ENCODE assay signal across 16 cellular contexts in the genomic region with DNA sequence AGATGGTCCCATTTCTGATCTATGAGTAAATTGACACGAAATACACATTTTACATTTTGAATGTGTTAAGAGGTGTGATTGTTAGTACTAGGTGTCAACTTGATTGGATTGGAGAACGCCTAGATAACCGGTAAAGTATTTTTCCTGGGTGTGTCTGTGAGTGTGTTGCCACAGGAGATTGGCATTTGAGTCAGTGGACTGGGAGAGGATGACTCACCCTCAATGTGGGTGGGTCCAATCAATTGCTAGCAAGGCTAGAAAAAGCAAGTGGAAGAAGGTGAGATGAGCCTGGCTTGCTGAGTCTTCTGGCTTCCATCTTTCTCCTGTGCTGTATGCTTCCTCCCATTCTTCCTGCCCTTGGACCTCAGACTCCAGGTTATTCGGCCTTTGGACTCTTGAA.
DNase-seq lines count a peak whose midpoint lies in the region; ATAC-seq, FAIRE-seq and TF ChIP-seq lines count a peak whose summit lies in the region.
"Had no signal": no experiment of that assay in that cellular context is flagged by ENCODE, and none has a peak within 500 bp of the region (broad histone marks: within the 10 kb centered on the region; RNA-seq: fewer than 3 reads in every experiment).

No MANE protein-coding gene starts in this region.

- CTCF ChIA-PET in Calu3 (lab: Charles Lee), result no interaction called here

- no peaks in the 10 kb centered on the region for H3K9me2 ChIP-seq in Karpas-422 (replicated peaks; ENCODE audit: insufficient read depth, low read length)

- no peaks in the 10 kb centered on the region for H3K27me3 Mint-ChIP-seq in Calu3 (ENCODE audit: unreplicated experiment)
- H3K27me3 Mint-ChIP-seq: activated naive CD8-positive, alpha-beta T cell had no signal

- H3K36me3 ChIP-seq in bronchial epithelial cell (ENCODE audit: control insufficient read depth, insufficient read depth, low read length) (no peaks in the 10 kb centered on the region), Karpas-422 (ENCODE audit: insufficient read depth, low read length) (no peaks in the 10 kb centered on the region)
- H3K36me3 ChIP-seq: vagina had no signal

- no peak for FAIRE-seq in bronchial epithelial cell (lab: Jason Lieb, UNC)
- FAIRE-seq: K562 had no signal

- peaks cover 5% of the 10 kb centered on the region for H3K4me1 ChIP-seq in Karpas-422 (ENCODE audit: low read length)
- H3K4me1 ChIP-seq: vagina had no signal

- BruUV-seq in Calu3 (replicated peaks; lab: Mats Ljungman, UMichigan), result no TSS peak

- H3K27ac Mint-ChIP-seq in Calu3 (ENCODE audit: unreplicated experiment), result peak overlapping the region; percentile 73
- H3K27ac Mint-ChIP-seq: activated naive CD8-positive, alpha-beta T cell had no signal

- TF ChIP-seq CTCF in Calu3 (IDR thresholded peaks at IDR 0.05; ENCODE audit: unreplicated experiment) (no peak), bronchial epithelial cell (IDR thresholded peaks at IDR 0.05; ENCODE audit: insufficient read depth, low read length, severe bottlenecking) (no peak)

- peaks cover 9% of the 10 kb centered on the region for H3K4me1 Mint-ChIP-seq in Calu3 (ENCODE audit: low read depth, unreplicated experiment)

- H2AFZ ChIP-seq in Karpas-422 (ENCODE audit: low read length), result no peak overlapping the region

- H4K20me1 ChIP-seq in Karpas-422 (ENCODE audit: insufficient read depth, low read depth, low read length), result no peaks in the 10 kb centered on the region

- H3K4me3 ChIP-seq in bronchial epithelial cell (ENCODE audit: low read depth, low read length), result no peak overlapping the region
- no peak overlapping the region for H3K4me3 ChIP-seq in Karpas-422 (ENCODE audit: low read length)
- H3K4me3 ChIP-seq: K562, vagina had no signal

- intact Hi-C loops in Calu3 (cut with micrococcal nuclease; ENCODE audit: unreplicated experiment) (no loop called here), left colon (cut with DNase I, micrococcal nuclease) (no loop called here)

- H3K27me3 ChIP-seq in bronchial epithelial cell (ENCODE audit: control insufficient read depth, insufficient read depth, low read length) (no peaks in the 10 kb centered on the region), Karpas-422 (ENCODE audit: low read length) (no peaks in the 10 kb centered on the region)
- H3K27me3 ChIP-seq: vagina had no signal

- no peaks in the 10 kb centered on the region for H3K9me3 ChIP-seq in Karpas-422 (ENCODE audit: low read length)
- H3K9me3 ChIP-seq: vagina had no signal

- H3K9ac ChIP-seq in Karpas-422 (ENCODE audit: low read length), result no peak overlapping the region

- no peak overlapping the region for H3K27ac ChIP-seq in Karpas-422 (ENCODE audit: low read length)
- H3K27ac ChIP-seq: vagina had no signal

- ATAC-seq in left colon, result peak; percentile 49
- ATAC-seq: K562 had no signal

- H3K36me3 Mint-ChIP-seq in Calu3 (ENCODE audit: insufficient read depth, unreplicated experiment), result no peaks in the 10 kb centered on the region
- H3K36me3 Mint-ChIP-seq: activated naive CD8-positive, alpha-beta T cell had no signal

- peak; percentile 42 for DNase-seq in Calu3
- peak; percentile 0 for DNase-seq in M059J (ENCODE audit: low read depth)
- DNase-seq in bronchial epithelial cell (ENCODE audit: low read depth), result peak; percentile 77
- no peak for DNase-seq in left colon
- DNase-seq in activated gamma-delta T cell (lab: John Stamatoyannopoulos, UW), result no peak
- DNase-seq in amygdala (lab: John Stamatoyannopoulos, UW), result no peak
- DNase-seq in GOT3 (lab: John Stamatoyannopoulos, UW), result no peak
- DNase-seq in Karpas-422, result no peak
- DNase-seq: DMS 273 treated with DMSO at 0.1 percent for 48 hours; NCI-H1694 treated with DMSO at 0.1 percent for 48 hours; NCI-H526 treated with DMSO at 0.1 percent for 48 hours; Right ventricle myocardium superior; stimulated activated CD4-positive, alpha-beta T cell treated with anti-CD3 and anti-CD28 coated beads, Interleukin-4, amount 100 ng/mL, for 1 hour had no signal

- no peaks in the 10 kb centered on the region for H3K9me3 Mint-ChIP-seq in Calu3 (ENCODE audit: low read depth, unreplicated experiment)

- no peaks in the 10 kb centered on the region for H3K79me2 ChIP-seq in Karpas-422 (ENCODE audit: low read length)

- no peak overlapping the region for H3K4me2 ChIP-seq in Karpas-422 (ENCODE audit: low read depth, low read length, poor library complexity, severe bottlenecking)

- H3K4me3 Mint-ChIP-seq in Calu3 (ENCODE audit: low read depth, unreplicated experiment), result peak overlapping the region; percentile 44
- H3K4me3 Mint-ChIP-seq: activated naive CD8-positive, alpha-beta T cell had no signal

Comparison
In these comparisons a context has a peak if more than half of its experiments do, and no peak if none do; other contexts are left out.
1. DNase-seq: peak in Calu3 (single experiment), M059J (single experiment) and bronchial epithelial cell (single experiment); none in left colon (0 of 2), activated gamma-delta T cell (single experiment), amygdala (0 of 56), GOT3 (single experiment) and Karpas-422 (single experiment).